ENCODE assay signal across 22 cellular contexts in genomic region chr11:19455731-19456130, GRCh38.
DNase-seq lines count a peak whose midpoint lies in the region; ATAC-seq and TF ChIP-seq lines count a peak whose summit lies in the region.
"Had no signal": no experiment of that assay in that cellular context is flagged by ENCODE, and none has a peak within 500 bp of the region (broad histone marks: within the 10 kb centered on the region; RNA-seq: fewer than 3 reads in every experiment).

No MANE protein-coding gene starts in this region.

- no peaks in the 10 kb centered on the region for H3K9me3 ChIP-seq in right cardiac atrium (ENCODE audit: control insufficient read depth, low read length)
- no peaks in the 10 kb centered on the region for H3K9me3 ChIP-seq in endodermal cell (ENCODE audit: control insufficient read depth, low read length)
- no peaks in the 10 kb centered on the region for H3K9me3 ChIP-seq in mammary epithelial cell (replicated peaks; ENCODE audit: insufficient read depth, low read length)

- H3K36me3 Mint-ChIP-seq in endodermal cell (ENCODE audit: low read depth): no peaks in the 10 kb centered on the region
- H3K36me3 Mint-ChIP-seq in activated naive CD8-positive, alpha-beta T cell treated with anti-CD3 and anti-CD28 coated beads, Interleukin-2, amount 50 U/mL, for 24 hours (ENCODE audit: low read depth): no peaks in the 10 kb centered on the region
- H3K36me3 Mint-ChIP-seq: CD4-positive, CD25-positive, alpha-beta regulatory T cell had no signal

- H3K36me3 ChIP-seq in endodermal cell (ENCODE audit: control insufficient read depth, insufficient read depth, low read length): no peaks in the 10 kb centered on the region
- H3K36me3 ChIP-seq in mammary epithelial cell (ENCODE audit: insufficient read depth, low read length): no peaks in the 10 kb centered on the region

- no peak overlapping the region for H3K4me2 ChIP-seq in mammary epithelial cell (ENCODE audit: insufficient read depth, low read depth, low read length)

- no peak overlapping the region for H2AFZ ChIP-seq in mammary epithelial cell (ENCODE audit: low read depth, low read length)

- no peaks in the 10 kb centered on the region for H3K79me2 ChIP-seq in mammary epithelial cell (ENCODE audit: insufficient read depth, low read length)

- in situ Hi-C loops in mammary epithelial cell (cut with MboI; ENCODE audit: low sequenced_read_pairs in 2 of 2): no loop called here

- H3K9me3 Mint-ChIP-seq in endodermal cell: no peaks in the 10 kb centered on the region
- H3K9me3 Mint-ChIP-seq in activated naive CD8-positive, alpha-beta T cell treated with anti-CD3 and anti-CD28 coated beads, Interleukin-2, amount 50 U/mL, for 24 hours: no peaks in the 10 kb centered on the region
- H3K9me3 Mint-ChIP-seq: activated T-helper 1 cell treated with anti-CD3 and anti-CD28 coated beads, Interleukin-12 subunit alpha, Interleukin-12 subunit beta, Interleukin-2, Interleukin-4 antibody, amounts not matched to agents 30 ng/mL and 10 ng/mL and 1 ng/mL, durations not matched to agents 14 hours and 24 hours and 36 hours had no signal

- intact Hi-C loops in Right ventricle myocardium superior (cut with DNase I): no loop called here
- intact Hi-C loops in right cardiac atrium (cut with DNase I): no loop called here
- intact Hi-C loops in left ventricle myocardium superior (cut with micrococcal nuclease): no loop called here
- intact Hi-C loops in mammary epithelial cell (cut with micrococcal nuclease): no loop called here

- CTCF ChIA-PET in mammary epithelial cell (lab: Charles Lee; ENCODE audit: low non-redundant PET): no interaction called here

- no peak overlapping the region for H3K27ac Mint-ChIP-seq in endodermal cell
- no peak overlapping the region for H3K27ac Mint-ChIP-seq in activated naive CD8-positive, alpha-beta T cell treated with anti-CD3 and anti-CD28 coated beads, Interleukin-2, amount 50 U/mL, for 24 hours
- H3K27ac Mint-ChIP-seq: activated T-helper 1 cell treated with anti-CD3 and anti-CD28 coated beads, Interleukin-12 subunit alpha, Interleukin-12 subunit beta, Interleukin-2, Interleukin-4 antibody, amounts not matched to agents 30 ng/mL and 10 ng/mL and 1 ng/mL, durations not matched to agents 14 hours and 24 hours and 36 hours; CD4-positive, CD25-positive, alpha-beta regulatory T cell; progenitor cell of endocrine pancreas had no signal

- no peaks in the 10 kb centered on the region for H3K27me3 Mint-ChIP-seq in endodermal cell (ENCODE audit: insufficient read depth)
- peaks cover 15% of the 10 kb centered on the region for H3K27me3 Mint-ChIP-seq in activated naive CD8-positive, alpha-beta T cell treated with anti-CD3 and anti-CD28 coated beads, Interleukin-2, amount 50 U/mL, for 24 hours

- no peaks in the 10 kb centered on the region for H4K20me1 ChIP-seq in mammary epithelial cell (ENCODE audit: insufficient read depth, low read length)

- TF ChIP-seq CTCF in endodermal cell (conservative IDR thresholded peaks at IDR 0.05) (no peak), mammary epithelial cell (conservative IDR thresholded peaks at IDR 0.05 in 1 of 2, IDR thresholded peaks at IDR 0.05 in 1 of 2; ENCODE audit: extremely low read depth in 1 of 2, insufficient read depth in 1 of 2, low read depth in 1 of 2, low read length in 2 of 2) (no peak)

- no peak overlapping the region for H3K4me3 Mint-ChIP-seq in endodermal cell
- H3K4me3 Mint-ChIP-seq in activated naive CD8-positive, alpha-beta T cell treated with anti-CD3 and anti-CD28 coated beads, Interleukin-2, amount 50 U/mL, for 24 hours: no peak overlapping the region
- H3K4me3 Mint-ChIP-seq: activated T-helper 1 cell treated with anti-CD3 and anti-CD28 coated beads, Interleukin-12 subunit alpha, Interleukin-12 subunit beta, Interleukin-2, Interleukin-4 antibody, amounts not matched to agents 30 ng/mL and 10 ng/mL and 1 ng/mL, durations not matched to agents 14 hours and 24 hours and 36 hours; CD4-positive, CD25-positive, alpha-beta regulatory T cell had no signal

- ATAC-seq in Right ventricle myocardium superior (ENCODE audit: poor library complexity): peak; percentile 57
- no peak for ATAC-seq in right cardiac atrium
- peak; percentile 66 for ATAC-seq in left ventricle myocardium superior
- no peak for ATAC-seq in activated naive CD8-positive, alpha-beta T cell treated with anti-CD3 and anti-CD28 coated beads, Interleukin-2, amount 50 U/mL, for 24 hours

- H3K27me3 ChIP-seq in right cardiac atrium (ENCODE audit: control insufficient read depth, insufficient read depth) (no peaks in the 10 kb centered on the region), endodermal cell (ENCODE audit: control insufficient read depth, insufficient read depth, low read length, poor library complexity, severe bottlenecking) (no peaks in the 10 kb centered on the region), mammary epithelial cell (ENCODE audit: insufficient read depth, low read length) (peaks cover 4% of the 10 kb centered on the region)

- dilution Hi-C loops in mammary epithelial cell (cut with HindIII; ENCODE audit: low sequenced_read_pairs): no loop called here

- H3K27ac ChIP-seq in right cardiac atrium (ENCODE audit: low read length) (no peak overlapping the region), endodermal cell (ENCODE audit: low read depth, low read length) (peak overlapping the region; percentile 39), mammary epithelial cell (ENCODE audit: insufficient read depth, low read depth, low read length) (no peak overlapping the region)

- DNase-seq in Right ventricle myocardium superior (peak; percentile 77), right cardiac atrium (no peak), endodermal cell (peak; percentile 39), left ventricle myocardium superior (peak; percentile 65), KG1 (lab: John Stamatoyannopoulos, UW) (no peak), NCI-H226 (no peak), mammary epithelial cell (no peak)
- DNase-seq in activated naive CD8-positive, alpha-beta T cell treated with anti-CD3 and anti-CD28 coated beads, Interleukin-2, amount 50 U/mL, for 24 hours: no peak
- DNase-seq: 8988T; activated CD4-positive, alpha-beta T cell treated with anti-CD3 and anti-CD28 coated beads, Interleukin-2, amount 50 U/mL, for 4 hours; activated naive CD4-positive, alpha-beta T cell treated with anti-CD3 and anti-CD28 coated beads, Interleukin-2, amount 50 U/mL, for 16 hours; CD4-positive, CD25-positive, alpha-beta regulatory T cell; GOT3; mesendoderm; NCI-H1048; NCI-H187; NCI-H2171; NCI-H526; stimulated activated naive CD4-positive, alpha-beta T cell treated with Interleukin-2 at 50 U/mL for 16 hours; T-helper 1 cell had no signal

- no TSS peak for BruUV-seq in mammary epithelial cell (replicated peaks; lab: Mats Ljungman, UMichigan)

- peaks cover 5% of the 10 kb centered on the region for H3K4me1 Mint-ChIP-seq in endodermal cell
- H3K4me1 Mint-ChIP-seq in activated naive CD8-positive, alpha-beta T cell treated with anti-CD3 and anti-CD28 coated beads, Interleukin-2, amount 50 U/mL, for 24 hours: no peaks in the 10 kb centered on the region
- H3K4me1 Mint-ChIP-seq: CD4-positive, CD25-positive, alpha-beta regulatory T cell had no signal

- no peak overlapping the region for H3K4me3 ChIP-seq in right cardiac atrium (ENCODE audit: low read length)
- H3K4me3 ChIP-seq in endodermal cell (ENCODE audit: low read length): no peak overlapping the region
- no peak overlapping the region for H3K4me3 ChIP-seq in mammary epithelial cell (replicated peaks in 1 of 3; ENCODE audit: insufficient read depth in 1 of 3, low read depth in 2 of 3, low read length in 3 of 3)

- H3K9ac ChIP-seq in endodermal cell (ENCODE audit: extremely low read depth, low read length, poor library complexity, severe bottlenecking) (no peak overlapping the region), mammary epithelial cell (ENCODE audit: insufficient read depth, low read length) (no peak overlapping the region)

- H3K4me1 ChIP-seq in right cardiac atrium (ENCODE audit: control insufficient read depth, insufficient read depth, low read length) (no peaks in the 10 kb centered on the region), endodermal cell (ENCODE audit: control insufficient read depth, insufficient read depth, low read length) (no peaks in the 10 kb centered on the region), mammary epithelial cell (ENCODE audit: insufficient read depth, low read length) (peaks cover 3% of the 10 kb centered on the region)

- 66% methylated on average over 4 of the region's 4 CpGs for WGBS in right cardiac atrium
- WGBS in endodermal cell (ENCODE audit: insufficient coverage in 1 of 2, insufficient read length in 1 of 2), 2 experiments: 47 to 64% methylated on average over 3 to 4 of the region's 4 CpGs
- 73% methylated on average over 4 of the region's 4 CpGs for WGBS in mammary epithelial cell (ENCODE audit: low coverage, missing lambda C conversion rate)

Comparison
In these comparisons a context has a peak if more than half of its experiments do, and no peak if none do; other contexts are left out.
1. ATAC-seq: peak in Right ventricle myocardium superior (single experiment) and left ventricle myocardium superior (single experiment); none in right cardiac atrium (0 of 2) and activated naive CD8-positive, alpha-beta T cell treated with anti-CD3 and anti-CD28 coated beads, Interleukin-2, amount 50 U/mL, for 24 hours (single experiment).
2. DNase-seq: peak in Right ventricle myocardium superior (single experiment), endodermal cell (single experiment) and left ventricle myocardium superior (single experiment); none in right cardiac atrium (0 of 3), KG1 (single experiment), NCI-H226 (single experiment), mammary epithelial cell (single experiment) and activated naive CD8-positive, alpha-beta T cell treated with anti-CD3 and anti-CD28 coated beads, Interleukin-2, amount 50 U/mL, for 24 hours (single experiment).